ENCODE assay signal across 11 cellular contexts in the genomic region with DNA sequence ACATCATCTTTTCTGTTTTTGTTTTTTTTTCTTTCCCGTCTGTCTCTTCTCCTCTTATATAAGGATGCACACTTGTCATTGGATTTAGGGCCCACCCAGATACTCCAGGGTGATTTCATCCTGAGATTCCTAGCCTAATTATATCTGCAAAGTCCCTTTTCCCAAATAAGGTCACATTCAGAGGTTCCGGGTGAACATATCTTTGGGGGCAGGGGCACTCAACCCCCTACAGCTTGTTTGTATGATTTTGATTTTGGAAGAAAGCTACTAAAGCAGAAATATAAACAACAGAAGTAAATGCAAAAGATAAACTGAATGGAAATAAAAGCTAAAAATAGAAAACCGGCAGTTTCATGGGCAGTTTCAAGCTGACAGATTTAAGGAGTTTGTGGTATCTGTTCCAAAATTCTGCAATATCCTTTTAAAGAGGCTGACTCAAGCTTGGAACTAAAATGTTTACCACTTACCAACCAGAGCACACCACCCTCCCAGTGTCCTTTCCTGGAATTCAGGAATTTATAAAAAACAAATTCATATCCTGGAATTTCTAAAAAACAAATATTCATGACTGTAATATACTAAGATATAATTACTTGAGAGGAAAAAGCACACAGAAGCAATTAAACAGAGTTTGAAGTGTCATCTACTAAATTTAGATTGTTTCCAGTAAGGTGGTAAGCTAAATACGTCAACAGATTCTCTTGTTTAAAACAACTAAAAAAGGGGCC.
DNase-seq lines count a peak whose midpoint lies in the region; ATAC-seq, FAIRE-seq and TF ChIP-seq lines count a peak whose summit lies in the region.
"Had no signal": no experiment of that assay in that cellular context is flagged by ENCODE, and none has a peak within 500 bp of the region (broad histone marks: within the 10 kb centered on the region; RNA-seq: fewer than 3 reads in every experiment).

No MANE protein-coding gene starts in this region.

- WGBS in ovary, 3 donors = 3 to 7% (median 4%) methylated on average over 4 of the region's 4 CpGs

- no peak for ATAC-seq in GM21723 (IDR thresholded peaks at IDR 0.05; ENCODE audit: unreplicated experiment)
- ATAC-seq in GM18858 (IDR thresholded peaks at IDR 0.05; ENCODE audit: unreplicated experiment) = no peak
- ATAC-seq: WTC11 had no signal

- dilution Hi-C loops in endothelial cell of umbilical vein (cut with MboI; ENCODE audit: extremely low pct_ligation_motif_present, low sequenced_read_pairs) = no loop called here

- peaks cover 26% of the 10 kb centered on the region for H3K4me1 ChIP-seq in endothelial cell of umbilical vein (ENCODE audit: control insufficient read depth, extremely low read depth, insufficient read depth, low read length)
- no peaks in the 10 kb centered on the region for H3K4me1 ChIP-seq in rectal smooth muscle tissue (ENCODE audit: control insufficient read depth, insufficient read depth, low read length)
- peaks cover 4% of the 10 kb centered on the region for H3K4me1 ChIP-seq in ovary (ENCODE audit: insufficient read depth)

- TF ChIP-seq CTCF in endothelial cell of umbilical vein (IDR thresholded peaks at IDR 0.05; ENCODE audit: extremely low read depth in 1 of 2, insufficient read depth in 1 of 2, low read depth in 1 of 2, low read length in 2 of 2) (no peak), ovary (IDR thresholded peaks at IDR 0.05) (no peak)

- H3K79me2 ChIP-seq in endothelial cell of umbilical vein (ENCODE audit: control insufficient read depth, insufficient read depth, low read length) = no peaks in the 10 kb centered on the region

- BruUV-seq in endothelial cell of umbilical vein (replicated peaks; lab: Mats Ljungman, UMichigan) = no TSS peak

- H3K27me3 ChIP-seq in endothelial cell of umbilical vein (ENCODE audit: control insufficient read depth in 2 of 2, insufficient read depth in 2 of 2, low read length in 2 of 2) (no peaks in the 10 kb centered on the region), rectal smooth muscle tissue (ENCODE audit: control insufficient read depth, insufficient read depth, low read length) (no peaks in the 10 kb centered on the region), ovary (no peaks in the 10 kb centered on the region)

- intact Hi-C loops in endothelial cell of umbilical vein (cut with micrococcal nuclease) = loop anchor here (1.0 to 10.0 kb wide), 2 partner anchors 14 to 404 kb away; partner anchors contain the start of gene GMNN
- intact Hi-C loops in ovary (cut with DNase I) = no loop called here

- no peak overlapping the region for H3K27ac ChIP-seq in endothelial cell of umbilical vein (ENCODE audit: insufficient read depth, low read depth, low read length)
- H3K27ac ChIP-seq in rectal smooth muscle tissue (ENCODE audit: low read depth, low read length) = peak overlapping the region; percentile 46
- peak overlapping the region in 1 of 2 donors; percentile 36 for H3K27ac ChIP-seq in ovary

- no peak overlapping the region for H3K4me2 ChIP-seq in endothelial cell of umbilical vein (ENCODE audit: insufficient read depth, low read length)

- no peak for FAIRE-seq in endothelial cell of umbilical vein (lab: Jason Lieb, UNC)

- TF ChIP-seq POLR2A in endothelial cell of umbilical vein (IDR thresholded peaks at IDR 0.05; ENCODE audit: low read depth, low read length) (no peak), ovary (IDR thresholded peaks at IDR 0.05) (no peak)

- CTCF ChIA-PET in endothelial cell of umbilical vein (lab: Charles Lee) = interaction anchor here (0.6 to 1.6 kb wide), 4 partner anchors 12 to 279 kb away, joined by 3 to 5 read pairs (median 3); no protein-coding TSS in a partner anchor

- no peak overlapping the region for H2AFZ ChIP-seq in endothelial cell of umbilical vein (ENCODE audit: low read depth, low read length)

- H3K36me3 ChIP-seq in endothelial cell of umbilical vein (ENCODE audit: control insufficient read depth in 2 of 2, extremely low read depth in 1 of 2, insufficient read depth in 2 of 2, low read length in 2 of 2) = no peaks in the 10 kb centered on the region
- H3K36me3 ChIP-seq in rectal smooth muscle tissue (ENCODE audit: control insufficient read depth, insufficient read depth, low read length) = no peaks in the 10 kb centered on the region
- no peaks in the 10 kb centered on the region for H3K36me3 ChIP-seq in ovary

- peak; percentile 94 for DNase-seq in EH (ENCODE audit: low read depth)
- peak; percentile 15 for DNase-seq in OCI-M1 (lab: John Stamatoyannopoulos, UW)
- peak; percentile 84 for DNase-seq in endothelial cell of umbilical vein (ENCODE audit: low read depth, low spot score)
- DNase-seq in ovary = no peak
- no peak for DNase-seq in stimulated activated CD4-positive, alpha-beta T cell treated with anti-CD3 and anti-CD28 coated beads, Interleukin-1b, Interleukin-23, amount 100 ng/mL, for 48 hours
- DNase-seq: GDM1, NCI-H2227 treated with DMSO at 0.1 percent for 48 hours had no signal

- no peaks in the 10 kb centered on the region for H3K9me3 ChIP-seq in endothelial cell of umbilical vein (replicated peaks; ENCODE audit: control insufficient read depth, insufficient read depth, low read length)
- H3K9me3 ChIP-seq in ovary = no peaks in the 10 kb centered on the region

- no peak overlapping the region for H3K9ac ChIP-seq in endothelial cell of umbilical vein (replicated peaks; ENCODE audit: extremely low read depth, insufficient read depth, low read length)
- H3K9ac ChIP-seq in rectal smooth muscle tissue (ENCODE audit: low read length) = no peak overlapping the region

- TF ChIP-seq EP300 in ovary (IDR thresholded peaks at IDR 0.05) = no peak

- H3K4me3 ChIP-seq in endothelial cell of umbilical vein (replicated peaks in 1 of 3; ENCODE audit: insufficient read depth in 1 of 3, low read depth in 1 of 3, low read length in 3 of 3) = no peak overlapping the region
- H3K4me3 ChIP-seq in rectal smooth muscle tissue (ENCODE audit: low read length) = no peak overlapping the region
- no peak overlapping the region for H3K4me3 ChIP-seq in ovary

- no peaks in the 10 kb centered on the region for H3K9me1 ChIP-seq in endothelial cell of umbilical vein (replicated peaks; ENCODE audit: control insufficient read depth, extremely low read depth, insufficient read depth, low read length)

- POLR2A ChIA-PET in endothelial cell of umbilical vein (lab: Charles Lee) = no interaction called here

- H4K20me1 ChIP-seq in endothelial cell of umbilical vein (replicated peaks; ENCODE audit: control insufficient read depth, extremely low read depth, insufficient read depth, low read length) = no peaks in the 10 kb centered on the region

TF ChIP-seq in endothelial cell of umbilical vein, 7 proteins besides CTCF, POLR2A, EP300 and RAD21:
- no peak for TF ChIP-seq MYC (IDR thresholded peaks at IDR 0.05; ENCODE audit: low read depth, low read length)

Comparison
In these comparisons a context has a peak if more than half of its experiments do, and no peak if none do; other contexts are left out.
1. DNase-seq: peak in EH (single experiment), OCI-M1 (single experiment) and endothelial cell of umbilical vein (single experiment); none in ovary (0 of 5) and stimulated activated CD4-positive, alpha-beta T cell treated with anti-CD3 and anti-CD28 coated beads, Interleukin-1b, Interleukin-23, amount 100 ng/mL, for 48 hours (single experiment).